9 cellular contexts compared by ENCODE assay signal in the genomic region with DNA sequence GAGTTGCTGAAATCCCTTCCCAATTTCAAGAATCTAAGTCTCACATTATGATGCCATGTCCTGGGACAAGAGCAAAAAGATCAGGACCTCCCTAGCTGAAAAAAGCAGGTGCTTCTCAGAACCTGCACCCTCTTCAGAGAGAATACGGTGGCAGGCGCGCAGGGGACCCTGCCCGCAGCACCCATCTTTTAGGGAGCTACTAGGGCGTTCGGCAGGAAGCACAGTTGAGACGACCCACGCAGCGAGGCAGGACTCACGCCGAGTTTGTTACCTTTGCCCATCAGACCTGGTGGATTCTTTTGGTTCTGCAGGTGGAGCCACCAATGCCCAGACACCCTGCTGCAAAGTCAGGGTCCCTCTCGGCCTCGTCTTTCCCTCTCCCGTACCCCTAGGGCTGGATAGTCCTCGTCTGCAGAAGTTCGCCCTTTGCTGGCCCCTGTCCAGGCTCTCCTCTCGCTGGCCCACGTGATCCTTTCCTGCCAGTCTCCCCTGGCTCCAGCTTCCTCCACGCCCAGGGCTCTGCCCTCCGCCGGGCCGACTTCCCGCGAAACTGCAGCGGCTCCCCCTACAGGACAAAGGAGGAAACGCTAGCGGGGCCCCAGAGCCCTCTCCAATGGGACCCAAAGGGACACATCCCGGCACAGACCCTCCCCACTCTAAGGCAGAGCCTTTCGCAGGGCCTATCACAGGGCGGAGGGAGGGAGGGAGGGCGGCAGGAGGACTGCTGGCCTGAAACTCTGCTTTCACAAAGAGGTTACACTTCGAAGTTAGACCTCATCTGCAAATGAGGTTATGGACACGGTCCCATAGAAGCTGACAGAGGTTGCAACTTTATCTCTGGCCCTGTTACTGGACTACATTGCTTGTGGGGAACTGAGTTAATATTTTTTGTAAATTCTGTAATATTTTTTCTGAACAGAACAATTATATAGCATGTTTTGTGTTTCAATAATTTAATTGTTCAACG. TPM values are rescaled to one million over a fixed set of nuclear protein-coding genes. Genes with fewer than 3 reads are reported as not detected.
DNase-seq lines count a peak whose midpoint lies in the region; ATAC-seq, FAIRE-seq and TF ChIP-seq lines count a peak whose summit lies in the region.
"Had no signal": no experiment of that assay in that cellular context is flagged by ENCODE, and none has a peak within 500 bp of the region (broad histone marks: within the 10 kb centered on the region; RNA-seq: fewer than 3 reads in every experiment).

No MANE protein-coding gene starts in this region.

- TF ChIP-seq POLR2A in H1 (IDR thresholded peaks at IDR 0.05; ENCODE audit: control extremely low read depth in 1 of 2, low read depth in 2 of 2, low read length in 2 of 2), result no peak

- POLR2A ChIA-PET in activated CD8-positive, alpha-beta T cell treated with anti-CD3 and anti-CD28 coated beads, Interleukin-2, amount 10 ng/mL, durations not matched to agents 7 days and 5 days (lab: Charles Lee), result no interaction called here
- POLR2A ChIA-PET in H1 (lab: Charles Lee; ENCODE audit: partially characterized antibody), result interaction anchor here (0.9 kb wide), 1 partner anchor 12 kb away, joined by 4 read pairs; no protein-coding TSS in a partner anchor

- H3K27ac Mint-ChIP-seq in activated CD8-positive, alpha-beta T cell treated with anti-CD3 and anti-CD28 coated beads, Interleukin-2, amount 10 ng/mL, durations not matched to agents 7 days and 5 days, result no peak overlapping the region

- H3K4ac ChIP-seq in H1 (replicated peaks; ENCODE audit: insufficient read length, low read depth, low read length), result no peak overlapping the region
- H3K4ac ChIP-seq in mesendoderm (ENCODE audit: low read depth, low read length), result no peak overlapping the region

- H2BK5ac ChIP-seq in H1 (ENCODE audit: low read depth, low read length), result peak overlapping the region; percentile 32; the same call in 1 of the 2 replicates
- no peak overlapping the region for H2BK5ac ChIP-seq in mesendoderm (ENCODE audit: low read length)

- H2BK15ac ChIP-seq in H1 (ENCODE audit: low read length) (peak overlapping the region; percentile 62), mesendoderm (replicated peaks; ENCODE audit: low read depth) (no peak overlapping the region)

- peak overlapping the region; percentile 33; the same call in 1 of the 2 replicates for H3K18ac ChIP-seq in H1 (ENCODE audit: extremely low read depth, low read length)
- H3K18ac ChIP-seq in mesendoderm (ENCODE audit: low read length), result no peak overlapping the region

- no peak overlapping the region for H4K91ac ChIP-seq in H1 (replicated peaks; ENCODE audit: insufficient read length, low read length)

- FAIRE-seq in H1 (lab: Jason Lieb, UNC), result no peak

- no peaks in the 10 kb centered on the region for H3K36me3 Mint-ChIP-seq in activated CD8-positive, alpha-beta T cell treated with anti-CD3 and anti-CD28 coated beads, Interleukin-2, amount 10 ng/mL, durations not matched to agents 7 days and 5 days (ENCODE audit: low read depth)

- H4K5ac ChIP-seq in H1 (ENCODE audit: insufficient read length, low read depth, low read length), result no peak overlapping the region
- no peak overlapping the region for H4K5ac ChIP-seq in mesendoderm (ENCODE audit: low read length)

- H2BK20ac ChIP-seq in H1 (ENCODE audit: low read length), result peak overlapping the region; percentile 41; the same call in 1 of the 2 replicates

- H3K4me2 ChIP-seq in H1 (ENCODE audit: insufficient read depth in 1 of 2, low read depth in 2 of 2, low read length in 2 of 2) (peak overlapping the region; percentile 16 to 53; a peak in 2 of 4 replicates), mesendoderm (ENCODE audit: low read length) (peak overlapping the region; percentile 32)

- no peak overlapping the region for H3K14ac ChIP-seq in H1 (ENCODE audit: insufficient read length)

- H3K4me1 Mint-ChIP-seq in activated CD8-positive, alpha-beta T cell treated with anti-CD3 and anti-CD28 coated beads, Interleukin-2, amount 10 ng/mL, durations not matched to agents 7 days and 5 days (ENCODE audit: low read depth), result peaks cover 3% of the 10 kb centered on the region

- WGBS in H1 (ENCODE audit: extremely low coverage in 1 of 2, insufficient coverage in 1 of 2, insufficient read length in 1 of 2, insufficient replicate concordance in 2 of 2, low coverage in 1 of 2, low lambda C conversion rate in 2 of 2, missing lambda C conversion rate in 1 of 2), 2 experiments, result 38% methylated on average over 29 of the region's 34 CpGs; no CpG with 5 or more reads in 1 of the 2 experiments
- no CpG with 5 or more reads among the region's 34 CpGs for WGBS in mesendoderm (ENCODE audit: extremely low coverage, insufficient coverage, low lambda C conversion rate)

- H4K8ac ChIP-seq in H1 (ENCODE audit: extremely low read depth, insufficient read depth, low read length) (0 out of 2 replicates have a peak overlapping the region, but pooled peaks have one; percentile 82), mesendoderm (ENCODE audit: low read depth, low read length) (no peak overlapping the region)

- H3K79me1 ChIP-seq in H1 (ENCODE audit: low read depth, low read length), result no peaks in the 10 kb centered on the region
- no peaks in the 10 kb centered on the region for H3K79me1 ChIP-seq in mesendoderm (ENCODE audit: low read length)

- H3K36me3 ChIP-seq in H1 (ENCODE audit: control insufficient read depth in 2 of 4, insufficient read depth in 4 of 4, low read length in 3 of 4) (no peaks in the 10 kb centered on the region), mesendoderm (ENCODE audit: control insufficient read depth, insufficient read depth, low read length) (no peaks in the 10 kb centered on the region)

- no peaks in the 10 kb centered on the region for H3K9me3 ChIP-seq in H1 (ENCODE audit: insufficient read depth in 2 of 2, low read depth in 1 of 2, low read length in 1 of 2)

- H3K27me3 ChIP-seq in H1 (replicated peaks in 1 of 4; ENCODE audit: control insufficient read depth in 3 of 4, extremely low read depth in 1 of 4, insufficient read depth in 3 of 4, low read length in 3 of 4) (peaks cover 0 to 8% (median 5%) of the 10 kb centered on the region in 4 experiments; a peak in 3 of 7 replicates), mesendoderm (ENCODE audit: insufficient read depth, low read length, poor library complexity) (no peaks in the 10 kb centered on the region)

- H2BK12ac ChIP-seq in H1 (ENCODE audit: low read depth, low read length), result no peak overlapping the region; the same call in 1 of the 2 replicates

- peak; percentile 59 for ATAC-seq in HG02610 (IDR thresholded peaks at IDR 0.05; ENCODE audit: unreplicated experiment)
- peak; percentile 93 for ATAC-seq in activated CD8-positive, alpha-beta T cell treated with anti-CD3 and anti-CD28 coated beads, Interleukin-2, amount 10 ng/mL, durations not matched to agents 7 days and 5 days

- H3K4me3 ChIP-seq in H1 (ENCODE audit: extremely low read depth in 1 of 4, insufficient read depth in 2 of 4, low read depth in 3 of 4, low read length in 4 of 4) (no peak overlapping the region), mesendoderm (ENCODE audit: low read length) (no peak overlapping the region)

- H3K23ac ChIP-seq in H1 (ENCODE audit: insufficient read length), result no peak overlapping the region
- H3K23ac ChIP-seq in mesendoderm (ENCODE audit: low read length), result no peak overlapping the region

- TF ChIP-seq CTCF in H1 (IDR thresholded peaks at IDR 0.05; ENCODE audit: control extremely low read depth in 1 of 3, insufficient read depth in 1 of 3, low read depth in 1 of 3, low read length in 3 of 3), result peak; percentile 80 to 91 (median 84)

- H3K9ac ChIP-seq in H1 (replicated peaks in 1 of 4; ENCODE audit: extremely low read depth in 1 of 4, low read depth in 3 of 4, low read length in 3 of 4) (no peak overlapping the region), mesendoderm (ENCODE audit: low read length) (peak overlapping the region; percentile 33)

- 0 out of 3 replicates have a peak, but pooled peaks of 1 of the 2 experiments have one; percentile 40 for TF ChIP-seq EP300 in H1 (IDR thresholded peaks at IDR 0.05; ENCODE audit: borderline replicate concordance in 1 of 2, low read depth in 2 of 2, low read length in 2 of 2)

- CTCF ChIA-PET in activated CD8-positive, alpha-beta T cell treated with anti-CD3 and anti-CD28 coated beads, Interleukin-2, amount 10 ng/mL, durations not matched to agents 7 days and 5 days (lab: Charles Lee), result interaction anchor here (0.6 to 3.4 kb wide), 9 partner anchors 9 to 425 kb away, joined by 3 to 17 read pairs (median 3); no protein-coding TSS in a partner anchor
- CTCF ChIA-PET in H1 (lab: Charles Lee; ENCODE audit: partially characterized antibody), result interaction anchor here (0.5 to 4.8 kb wide), 30 partner anchors 9 to 972 kb away, joined by 3 to 68 read pairs (median 3); no protein-coding TSS in a partner anchor

- H3K4me1 ChIP-seq in H1 (replicated peaks in 1 of 4; ENCODE audit: control insufficient read depth in 3 of 4, insufficient read depth in 4 of 4, low read length in 3 of 4) (peaks cover 0 to 4% (median 2%) of the 10 kb centered on the region in 4 experiments; a peak in 3 of 7 replicates), mesendoderm (ENCODE audit: control insufficient read depth, low read depth, low read length) (no peaks in the 10 kb centered on the region)

- H3K56ac ChIP-seq in H1 (replicated peaks; ENCODE audit: insufficient read length, low read depth, low read length) (no peak overlapping the region), mesendoderm (ENCODE audit: low read length) (peak overlapping the region; percentile 59)

- H2BK120ac ChIP-seq in H1 (replicated peaks; ENCODE audit: low read depth, low read length) (no peak overlapping the region), mesendoderm (ENCODE audit: low read depth, low read length) (no peak overlapping the region)

- H3K4me3 Mint-ChIP-seq in activated CD8-positive, alpha-beta T cell treated with anti-CD3 and anti-CD28 coated beads, Interleukin-2, amount 10 ng/mL, durations not matched to agents 7 days and 5 days, result no peak overlapping the region

- peaks cover 4% of the 10 kb centered on the region; the same call in 1 of the 2 replicates for H3K23me2 ChIP-seq in H1 (ENCODE audit: low read depth, low read length)

- TF ChIP-seq RAD21 in H1 (IDR thresholded peaks at IDR 0.05 in 1 of 2, conservative IDR thresholded peaks at IDR 0.05 in 1 of 2; ENCODE audit: low read depth in 2 of 2, low read length in 2 of 2), result peak; percentile 78 to 87

- no peak overlapping the region for H3K27ac ChIP-seq in H1 (ENCODE audit: low read depth, low read length)
- no peak overlapping the region for H3K27ac ChIP-seq in mesendoderm (ENCODE audit: low read depth, low read length)

- H3K79me2 ChIP-seq in H1 (ENCODE audit: control insufficient read depth in 1 of 2, insufficient read depth in 2 of 2, low read length in 2 of 2) (no peaks in the 10 kb centered on the region), mesendoderm (ENCODE audit: control insufficient read depth, insufficient read depth, low read length) (no peaks in the 10 kb centered on the region)

- peaks cover 0 to 3% of the 10 kb centered on the region in 2 experiments for H4K20me1 ChIP-seq in H1 (replicated peaks in 1 of 2; ENCODE audit: control insufficient read depth in 1 of 2, insufficient read depth in 2 of 2, low read length in 2 of 2)

- H3K27me3 Mint-ChIP-seq in activated CD8-positive, alpha-beta T cell treated with anti-CD3 and anti-CD28 coated beads, Interleukin-2, amount 10 ng/mL, durations not matched to agents 7 days and 5 days (ENCODE audit: low read depth), result peaks cover 46% of the 10 kb centered on the region

- peak overlapping the region; percentile 98; the same call in 1 of the 2 replicates for H2AFZ ChIP-seq in H1 (ENCODE audit: low read length)

- H3K9me3 Mint-ChIP-seq in activated CD8-positive, alpha-beta T cell treated with anti-CD3 and anti-CD28 coated beads, Interleukin-2, amount 10 ng/mL, durations not matched to agents 7 days and 5 days (ENCODE audit: insufficient read depth), result no peaks in the 10 kb centered on the region

- DNase-seq in DMS53 treated with DMSO at 0.1 percent for 48 hours (lab: John Stamatoyannopoulos, UW; ENCODE audit: unreplicated experiment), result peak; percentile 92
- DNase-seq in NCI-H82 (lab: John Stamatoyannopoulos, UW), result peak; percentile 76
- peak; percentile 74 for DNase-seq in activated CD8-positive, alpha-beta T cell treated with anti-CD3 and anti-CD28 coated beads, Interleukin-2, amount 10 ng/mL, durations not matched to agents 7 days and 5 days
- DNase-seq in H1 (ENCODE audit: low read depth in 1 of 2, low spot score in 2 of 2), result peak; percentile 91 to 99
- DNase-seq in mesendoderm, result peak; percentile 94
- peak; percentile 32 to 46 for DNase-seq in stimulated activated CD8-positive, alpha-beta memory T cell treated with anti-CD3 and anti-CD28 coated beads, Interleukin-4, amount 100 ng/mL, for 1 hour (ENCODE audit: low read depth in 2 of 2, low spot score in 1 of 2)
- no peak for DNase-seq in NCI-H2196 treated with DMSO at 0.1 percent for 48 hours (lab: John Stamatoyannopoulos, UW; ENCODE audit: unreplicated experiment)

- H2AK5ac ChIP-seq in H1 (ENCODE audit: low read depth, low read length), result no peak overlapping the region
- no peak overlapping the region for H2AK5ac ChIP-seq in mesendoderm (ENCODE audit: low read length)

RNA-seq across cellular contexts. Expression of a gene that starts 28.8 kb away (rescaled TPM):
- total RNA-seq in activated CD8-positive, alpha-beta T cell treated with anti-CD3 and anti-CD28 coated beads, Interleukin-2, amount 10 ng/mL, durations not matched to agents 7 days and 5 days, result not detected
- not detected in 2 replicates for total RNA-seq in H1 (2021; fragmentation: NEBNext Ultra II Directional; extraction: Animal tissue kit (Norgen Biotek cat#: 25700))
- not detected in 2 replicates for polyA plus RNA-seq in H1 (2011; rRNA removed)
- not detected for polyA plus RNA-seq in H1 (2011; cell fraction: cytosol; rRNA removed)
- polyA plus RNA-seq in H1 (2011; cell fraction: nucleus; rRNA removed), result not detected
- polyA plus RNA-seq in H1 (2012, experiment 1 of 2), result not detected in 4 replicates
- not detected for polyA plus RNA-seq in H1 (2012, experiment 2 of 2)
- polyA plus RNA-seq in H1 (2013, experiment 1 of 2), result not detected
- not detected for polyA plus RNA-seq in H1 (2013, experiment 2 of 2)
- polyA minus RNA-seq in H1 (2011; rRNA and poly(A)+ RNA removed), result not detected in 2 replicates
- polyA minus RNA-seq in H1 (2011; cell fraction: cytosol; rRNA and poly(A)+ RNA removed), result not detected
- not detected for polyA minus RNA-seq in H1 (2011; cell fraction: nucleus; rRNA and poly(A)+ RNA removed)
- polyA plus RNA-seq in mesendoderm (2013, experiment 1 of 2), result 0.01 TPM
- polyA plus RNA-seq in mesendoderm (2013, experiment 2 of 2), result not detected
- total RNA-seq: T-helper 2 cell treated with Interferon-gamma antibody and Interleukin-4, amounts not matched to agents 100 ng/mL and 5 ng/mL, for 36 hours had no signal
